Comparison of ENCODE assay signal across 8 cellular contexts in the genomic region with DNA sequence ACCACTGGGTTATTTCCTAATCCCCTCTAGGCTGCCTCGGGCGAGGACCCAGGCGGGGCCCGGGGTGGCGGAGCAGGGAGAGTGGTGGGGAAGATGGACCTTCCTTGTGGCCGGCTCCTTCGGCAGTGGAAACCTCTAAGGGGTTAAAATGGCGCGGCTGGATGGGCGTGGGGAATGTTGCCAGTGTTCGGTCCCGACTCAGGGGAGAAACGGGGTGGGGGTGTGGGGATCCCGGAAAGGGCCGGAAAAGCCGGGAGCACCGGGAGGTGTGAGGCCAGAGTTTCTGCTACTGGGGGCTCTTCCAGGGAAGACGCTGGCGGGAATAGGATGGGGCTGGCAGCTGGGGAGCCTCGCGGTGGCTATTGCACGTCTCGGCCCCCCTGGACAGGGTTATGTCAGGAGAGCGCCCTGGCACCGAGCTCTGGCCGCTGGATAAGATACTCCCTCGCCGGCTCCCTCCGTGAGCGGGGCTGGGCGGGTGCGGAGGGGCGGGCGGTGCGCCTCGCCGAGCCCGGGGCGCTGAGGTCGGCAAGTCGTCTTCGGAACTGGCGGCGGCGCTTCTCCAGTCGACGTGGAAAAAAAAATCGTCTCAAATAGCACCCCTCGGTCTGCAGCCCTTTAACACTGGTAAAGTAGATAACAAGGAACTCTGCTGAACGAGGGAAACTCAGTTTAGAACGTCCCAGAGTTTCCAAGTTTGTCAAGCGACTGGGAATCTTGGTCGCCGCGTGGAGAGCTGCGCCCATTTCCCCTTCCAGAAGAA.
DNase-seq lines count a peak whose midpoint lies in the region; ATAC-seq and TF ChIP-seq lines count a peak whose summit lies in the region.

No MANE protein-coding gene starts in this region.

- intact Hi-C loops in transverse colon (cut with DNase I; ENCODE audit: low total_unique reads), result no loop called here

- 0 to 1% methylated on average over 56 of the region's 56 CpGs for WGBS in ectodermal cell, 2 experiments
- 3% methylated on average over 10 to 25 of the region's 56 CpGs for WGBS in transverse colon (ENCODE audit: low coverage in 1 of 2), 2 donors

- DNase-seq in DMS53 (lab: John Stamatoyannopoulos, UW) (peak; percentile 48), DMS53 treated with DMSO at 0.1 percent for 48 hours (lab: John Stamatoyannopoulos, UW; ENCODE audit: unreplicated experiment) (no peak), T-helper 2 cell (peak in 3 of 5 experiments; percentile 16 to 55 (median 31)), mesothelial cell of epicardium (ENCODE audit: low spot score in 2 of 2, unreplicated experiment in 2 of 2) (peak in 1 of 2 experiments; percentile 51), transverse colon (peak; percentile 48), NCI-H226 (no peak)

- no peak for TF ChIP-seq EP300 in transverse colon (IDR thresholded peaks at IDR 0.05; ENCODE audit: low read depth)

- H3K36me3 ChIP-seq in ectodermal cell (ENCODE audit: control insufficient read depth, insufficient read depth, low read length) (no peaks in the 10 kb centered on the region), transverse colon (no peaks in the 10 kb centered on the region)

- no peaks in the 10 kb centered on the region for H3K36me3 Mint-ChIP-seq in mesothelial cell of epicardium

- H3K4me3 ChIP-seq in ectodermal cell (ENCODE audit: insufficient read depth, low read depth, low read length), result peak overlapping the region; percentile 2
- H3K4me3 ChIP-seq in transverse colon, result peak overlapping the region; percentile 3 to 53 (median 28)

- H3K27me3 ChIP-seq in ectodermal cell (ENCODE audit: control insufficient read depth, insufficient read depth, low read length, poor library complexity, severe bottlenecking) (peaks cover 100% of the 10 kb centered on the region), transverse colon (peaks cover 70% of the 10 kb centered on the region)

- H3K9me3 ChIP-seq in ectodermal cell (ENCODE audit: control insufficient read depth, low read length) (no peaks in the 10 kb centered on the region), transverse colon (no peaks in the 10 kb centered on the region)

- no peak for TF ChIP-seq POLR2A in transverse colon (IDR thresholded peaks at IDR 0.05)

- TF ChIP-seq CTCF in mesothelial cell of epicardium (IDR thresholded peaks at IDR 0.05; ENCODE audit: unreplicated experiment), result no peak
- TF ChIP-seq CTCF in transverse colon (IDR thresholded peaks at IDR 0.05), result no peak

- in situ Hi-C loops in transverse colon (cut with MboI; ENCODE audit: low pct_ligation_motif_present in 1 of 4, low pct_unique_long_range_greater_than_20kb in 1 of 4, low sequenced_read_pairs in 3 of 4), result loop anchor here in 3 of 4 donors (10.0 to 25.0 kb wide), 2 partner anchors 135 to 782 kb away; partner anchors contain the start of genes RNASEH2B (in 2 of the 3) and TRIM13 (in 1 of the 3)

- no peaks in the 10 kb centered on the region for H3K9me3 Mint-ChIP-seq in mesothelial cell of epicardium

- H3K27ac Mint-ChIP-seq in mesothelial cell of epicardium, result no peak overlapping the region

- no peak overlapping the region for H3K27ac ChIP-seq in ectodermal cell (ENCODE audit: insufficient read depth, low read depth, low read length, poor library complexity, severe bottlenecking)
- H3K27ac ChIP-seq in transverse colon, result peak overlapping the region; percentile 7 to 42 (median 36)

- H3K4me1 Mint-ChIP-seq in mesothelial cell of epicardium, result peaks cover 53% of the 10 kb centered on the region

- H3K4me3 Mint-ChIP-seq in mesothelial cell of epicardium, result peak overlapping the region; percentile 52

- H3K4me1 ChIP-seq in ectodermal cell (ENCODE audit: control insufficient read depth, insufficient read depth, low read length) (peaks cover 44% of the 10 kb centered on the region), transverse colon (peaks cover 14 to 48% (median 36%) of the 10 kb centered on the region in 4 donors)

- H3K27me3 Mint-ChIP-seq in mesothelial cell of epicardium (ENCODE audit: low read depth), result peaks cover 93% of the 10 kb centered on the region

- ATAC-seq in GM21360 (IDR thresholded peaks at IDR 0.05; ENCODE audit: unreplicated experiment), result no peak

Comparison
In these comparisons a context has a peak if more than half of its experiments do, and no peak if none do; other contexts are left out.
1. DNase-seq: peak in DMS53 (single experiment), T-helper 2 cell (3 of 5) and transverse colon (single experiment); none in DMS53 treated with DMSO at 0.1 percent for 48 hours (single experiment) and NCI-H226 (single experiment).